In the genomic region with DNA sequence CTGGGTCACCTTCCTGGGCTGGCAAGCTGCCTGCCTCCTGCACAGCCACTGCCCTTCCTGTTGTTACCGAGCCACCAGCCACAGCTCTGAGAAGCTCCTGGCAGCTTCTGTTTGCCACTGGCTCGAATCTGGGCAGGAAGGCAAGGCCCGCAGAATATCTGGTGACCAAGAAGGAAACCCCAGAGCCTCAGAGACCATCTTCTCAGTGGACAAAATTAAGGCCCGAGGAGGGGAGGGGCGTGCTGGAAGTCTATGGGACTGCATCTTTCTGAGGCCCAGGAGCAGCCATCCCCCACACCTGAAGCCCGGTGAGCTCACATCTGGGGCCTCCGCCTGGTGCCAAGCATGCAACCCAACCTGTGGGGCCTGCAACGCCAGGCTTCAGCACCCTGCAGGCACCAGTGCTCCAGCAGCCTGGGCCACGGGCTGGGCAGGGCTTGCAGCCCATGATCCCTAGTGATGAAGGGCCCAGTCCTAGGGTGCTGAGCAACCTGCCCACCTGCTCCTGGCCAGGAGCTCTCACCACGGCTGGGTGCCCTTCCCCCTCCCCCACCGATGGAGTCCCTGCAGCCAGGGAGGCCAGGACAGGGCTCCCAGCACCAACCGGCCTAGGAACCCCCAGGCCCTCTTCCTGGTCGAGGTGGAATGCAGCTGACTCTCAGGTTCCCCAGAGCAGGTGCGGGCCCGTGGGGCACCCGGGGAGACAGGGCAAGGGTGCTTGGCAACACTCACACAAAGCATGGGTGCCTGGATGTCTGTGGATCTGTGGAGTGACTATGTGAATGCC, we compare ENCODE assay signal across 1 cellular context.
TF ChIP-seq lines count a peak whose summit lies in the region.

No MANE protein-coding gene starts in this region.

TF ChIP-seq in H1, 55 proteins besides CTCF, POLR2A, EP300 and RAD21:
- TF ChIP-seq RFX5 (IDR thresholded peaks at IDR 0.05; ENCODE audit: borderline replicate concordance, low read depth, low read length) = no peak
- no peak for TF ChIP-seq TEAD4 (IDR thresholded peaks at IDR 0.05; ENCODE audit: low read depth, low read length)
- no peak for TF ChIP-seq CTBP2 (IDR thresholded peaks at IDR 0.05; ENCODE audit: borderline replicate concordance, insufficient read depth, insufficient read length, low read length)
- no peak for TF ChIP-seq SIX5 (IDR thresholded peaks at IDR 0.05; ENCODE audit: low read depth, low read length)
- no peak for TF ChIP-seq EGR1 (IDR thresholded peaks at IDR 0.05; ENCODE audit: borderline replicate concordance, low read depth, low read length)
- TF ChIP-seq BACH1 (IDR thresholded peaks at IDR 0.05; ENCODE audit: low read length) = no peak
- no peak for TF ChIP-seq TBP (IDR thresholded peaks at IDR 0.05; ENCODE audit: low read depth, low read length)
- TF ChIP-seq POLR2AphosphoS5 (IDR thresholded peaks at IDR 0.05; ENCODE audit: low read depth, low read length) = no peak
- TF ChIP-seq HDAC6 (IDR thresholded peaks at IDR 0.05; ENCODE audit: low read depth, low read length) = no peak
- TF ChIP-seq KDM5A (IDR thresholded peaks at IDR 0.05; ENCODE audit: low read length) = no peak
- TF ChIP-seq YY1 (IDR thresholded peaks at IDR 0.05; ENCODE audit: low read depth, low read length) = no peak
- TF ChIP-seq SUZ12 (IDR thresholded peaks at IDR 0.05; ENCODE audit: low read length) = no peak
- no peak for TF ChIP-seq EZH2 (IDR thresholded peaks at IDR 0.05; ENCODE audit: low read depth, low read length, severe bottlenecking)
- TF ChIP-seq FOSL1 (IDR thresholded peaks at IDR 0.05; ENCODE audit: insufficient read depth, low read depth, low read length) = no peak
- TF ChIP-seq, protein P1, sequence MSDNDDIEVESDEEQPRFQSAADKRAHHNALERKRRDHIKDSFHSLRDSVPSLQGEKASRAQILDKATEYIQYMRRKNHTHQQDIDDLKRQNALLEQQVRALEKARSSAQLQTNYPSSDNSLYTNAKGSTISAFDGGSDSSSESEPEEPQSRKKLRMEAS (IDR thresholded peaks at IDR 0.05) = no peak
- TF ChIP-seq RXRA (IDR thresholded peaks at IDR 0.05; ENCODE audit: insufficient read depth, low read depth, low read length) = no peak
